In the genomic region with DNA sequence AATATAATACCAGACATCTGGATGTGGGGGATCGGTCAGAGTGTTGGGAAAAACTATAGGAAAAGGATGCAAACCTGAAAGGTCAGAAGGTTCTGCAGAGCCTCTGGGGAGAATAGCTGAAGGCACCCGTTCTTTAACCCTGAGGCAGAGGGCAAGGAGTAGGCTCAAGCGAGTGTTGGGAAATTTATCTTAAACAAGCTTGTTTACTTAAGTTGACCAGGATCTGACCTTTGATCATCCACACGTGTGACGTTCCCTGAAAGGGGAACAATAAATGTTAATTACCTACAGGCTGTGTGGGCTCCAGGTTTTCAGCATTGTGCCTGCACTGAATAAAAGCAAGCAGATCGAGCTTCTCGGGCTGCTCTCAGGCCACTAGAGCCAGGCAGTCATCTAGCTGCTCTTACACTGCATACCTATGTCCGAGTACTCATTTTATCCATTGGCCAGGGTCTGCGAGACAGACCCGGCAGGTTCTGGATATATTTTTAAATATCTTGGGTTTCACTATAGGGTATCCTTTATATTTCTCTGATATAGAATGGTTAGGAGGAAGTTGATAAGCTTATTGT, we compare ENCODE assay signal across 25 cellular contexts.
DNase-seq lines count a peak whose midpoint lies in the region; ATAC-seq and TF ChIP-seq lines count a peak whose summit lies in the region.
"Had no signal": no experiment of that assay in that cellular context is flagged by ENCODE, and none has a peak within 500 bp of the region (broad histone marks: within the 10 kb centered on the region; RNA-seq: fewer than 3 reads in every experiment).

No MANE protein-coding gene starts in this region.

- DNase-seq in LoVo (ENCODE audit: low spot score) (peak; percentile 25), left colon (peak; percentile 14 to 28), progenitor cell of endocrine pancreas (ENCODE audit: low spot score, unreplicated experiment) (no peak), mesendoderm (no peak), upper lobe of left lung (no peak), upper lobe of right lung (no peak)
- DNase-seq in stimulated activated effector memory CD8-positive, alpha-beta T cell treated with anti-CD3 and anti-CD28 coated beads, Interleukin-12 subunit alpha, Interleukin-12 subunit beta, amount 100 ng/mL, for 72 hours (ENCODE audit: low spot score in 2 of 2): no peak
- DNase-seq: activated CD4-positive, alpha-beta T cell treated with anti-CD3 and anti-CD28 coated beads for 48 hours; anterior cingulate cortex; CD4-positive, CD25-positive, alpha-beta regulatory T cell; GM23248; hypothalamus; mesenchymal stem cell; NCI-H1092 treated with DMSO at 0.1 percent for 48 hours; NCI-H1930; posterior cingulate gyrus; stimulated activated CD4-positive, alpha-beta T cell treated with anti-CD3 and anti-CD28 coated beads, Interleukin-4, amount 100 ng/mL, for 4 hours; T1000; WERI-Rb-1 had no signal

- H3K4me3 ChIP-seq in mesendoderm (ENCODE audit: low read length): no peak overlapping the region
- H3K4me3 ChIP-seq in upper lobe of left lung: no peak overlapping the region
- no peak overlapping the region for H3K4me3 ChIP-seq in upper lobe of right lung
- H3K4me3 ChIP-seq: breast epithelium, GM23248, K562 had no signal

- no peak overlapping the region for H3K4ac ChIP-seq in mesendoderm (ENCODE audit: low read depth, low read length)

- H3K79me1 ChIP-seq in mesendoderm (ENCODE audit: low read length): no peaks in the 10 kb centered on the region

- H3K4me2 ChIP-seq in mesendoderm (ENCODE audit: low read length): no peak overlapping the region

- no peak for TF ChIP-seq EP300 in upper lobe of left lung (IDR thresholded peaks at IDR 0.05)

- H3K56ac ChIP-seq in mesendoderm (ENCODE audit: low read length): no peak overlapping the region

- H3K27ac ChIP-seq in 22Rv1 (peak overlapping the region; percentile 10; the same call in 1 of the 2 replicates), mesendoderm (ENCODE audit: low read depth, low read length) (no peak overlapping the region), upper lobe of left lung (no peak overlapping the region), upper lobe of right lung (no peak overlapping the region)
- H3K27ac ChIP-seq: breast epithelium, GM23248, WERI-Rb-1 had no signal

- no peaks in the 10 kb centered on the region for H3K27me3 Mint-ChIP-seq in progenitor cell of endocrine pancreas
- H3K27me3 Mint-ChIP-seq: CD4-positive, CD25-positive, alpha-beta regulatory T cell had no signal

- H3K18ac ChIP-seq in mesendoderm (ENCODE audit: low read length): no peak overlapping the region

- WGBS in mesendoderm (ENCODE audit: extremely low coverage, insufficient coverage, low lambda C conversion rate): no CpG with 5 or more reads among the region's 10 CpGs
- 43 to 54% methylated on average over 10 of the region's 10 CpGs for WGBS in upper lobe of left lung, 2 donors

- peaks cover 10% of the 10 kb centered on the region for H3K4me1 Mint-ChIP-seq in progenitor cell of endocrine pancreas (ENCODE audit: low read depth)
- no peaks in the 10 kb centered on the region for H3K4me1 Mint-ChIP-seq in stimulated activated effector memory CD8-positive, alpha-beta T cell treated with anti-CD3 and anti-CD28 coated beads, Interleukin-12 subunit alpha, Interleukin-12 subunit beta, amount 100 ng/mL, for 72 hours
- H3K4me1 Mint-ChIP-seq: CD4-positive, CD25-positive, alpha-beta regulatory T cell had no signal

- ATAC-seq in left colon (peak; percentile 91), upper lobe of left lung (ENCODE audit: low FRiP score in 2 of 2) (no peak), upper lobe of right lung (no peak)
- no peak for ATAC-seq in stimulated activated effector memory CD8-positive, alpha-beta T cell treated with anti-CD3 and anti-CD28 coated beads, Interleukin-12 subunit alpha, Interleukin-12 subunit beta, amount 100 ng/mL, for 72 hours
- ATAC-seq: activated naive CD4-positive, alpha-beta T cell treated with anti-CD3 and anti-CD28 coated beads, Interleukin-2, amount 50 U/mL, for 72 hours; K562; sciatic nerve had no signal

- H2BK15ac ChIP-seq in mesendoderm (replicated peaks; ENCODE audit: low read depth): no peak overlapping the region

- TF ChIP-seq CTCF in 22Rv1 (IDR thresholded peaks at IDR 0.05): no peak
- no peak for TF ChIP-seq CTCF in progenitor cell of endocrine pancreas (IDR thresholded peaks at IDR 0.05; ENCODE audit: unreplicated experiment)
- no peak for TF ChIP-seq CTCF in upper lobe of left lung (IDR thresholded peaks at IDR 0.05)
- TF ChIP-seq CTCF in upper lobe of right lung (IDR thresholded peaks at IDR 0.05): no peak

- no peak overlapping the region for H4K8ac ChIP-seq in mesendoderm (ENCODE audit: low read depth, low read length)

- no peak overlapping the region for H3K9ac ChIP-seq in mesendoderm (ENCODE audit: low read length)
- H3K9ac ChIP-seq: GM23248 had no signal

- H3K36me3 ChIP-seq in mesendoderm (ENCODE audit: control insufficient read depth, insufficient read depth, low read length) (no peaks in the 10 kb centered on the region), upper lobe of left lung (no peaks in the 10 kb centered on the region), upper lobe of right lung (no peaks in the 10 kb centered on the region)
- H3K36me3 ChIP-seq: breast epithelium, WERI-Rb-1 had no signal

- H3K4me3 Mint-ChIP-seq in progenitor cell of endocrine pancreas (ENCODE audit: low read depth): peak overlapping the region; percentile 29
- no peak overlapping the region for H3K4me3 Mint-ChIP-seq in stimulated activated effector memory CD8-positive, alpha-beta T cell treated with anti-CD3 and anti-CD28 coated beads, Interleukin-12 subunit alpha, Interleukin-12 subunit beta, amount 100 ng/mL, for 72 hours
- H3K4me3 Mint-ChIP-seq: CD4-positive, CD25-positive, alpha-beta regulatory T cell had no signal

- H2BK120ac ChIP-seq in mesendoderm (ENCODE audit: low read depth, low read length): no peak overlapping the region

- no peak overlapping the region for H3K23ac ChIP-seq in mesendoderm (ENCODE audit: low read length)

- H3K9me3 ChIP-seq in upper lobe of left lung (peaks cover 0 to 13% (median 3%) of the 10 kb centered on the region in 4 donors), upper lobe of right lung (peaks cover 4% of the 10 kb centered on the region)

- H3K4me1 ChIP-seq in mesendoderm (ENCODE audit: control insufficient read depth, low read depth, low read length) (no peaks in the 10 kb centered on the region), upper lobe of left lung (no peaks in the 10 kb centered on the region), upper lobe of right lung (no peaks in the 10 kb centered on the region)
- H3K4me1 ChIP-seq: breast epithelium had no signal

- intact Hi-C loops in left colon (cut with DNase I, micrococcal nuclease): no loop called here
- intact Hi-C loops in upper lobe of right lung (cut with DNase I): no loop called here

- no peak overlapping the region for H2BK5ac ChIP-seq in mesendoderm (ENCODE audit: low read length)

- no peak overlapping the region for H2AK5ac ChIP-seq in mesendoderm (ENCODE audit: low read length)

- peak overlapping the region; percentile 79 for H3K27ac Mint-ChIP-seq in progenitor cell of endocrine pancreas
- no peak overlapping the region for H3K27ac Mint-ChIP-seq in stimulated activated effector memory CD8-positive, alpha-beta T cell treated with anti-CD3 and anti-CD28 coated beads, Interleukin-12 subunit alpha, Interleukin-12 subunit beta, amount 100 ng/mL, for 72 hours
- H3K27ac Mint-ChIP-seq: activated naive CD4-positive, alpha-beta T cell treated with anti-CD3 and anti-CD28 coated beads, Interleukin-2, amount 50 U/mL, for 72 hours; activated T-helper 2 cell treated with anti-CD3 and anti-CD28 coated beads, Interferon-gamma antibody, Interleukin-2, Interleukin-4, amounts not matched to agents 10 μg/mL and 5 μg/mL and 100 μg/mL, durations not matched to agents 14 hours and 24 hours and 36 hours; CD4-positive, CD25-positive, alpha-beta regulatory T cell had no signal

- H4K5ac ChIP-seq in mesendoderm (ENCODE audit: low read length): no peak overlapping the region

- H3K27me3 ChIP-seq in mesendoderm (ENCODE audit: insufficient read depth, low read length, poor library complexity) (no peaks in the 10 kb centered on the region), upper lobe of left lung (no peaks in the 10 kb centered on the region), upper lobe of right lung (no peaks in the 10 kb centered on the region)
- H3K27me3 ChIP-seq: breast epithelium had no signal

- TF ChIP-seq POLR2A in upper lobe of left lung (IDR thresholded peaks at IDR 0.05): no peak

- peaks cover 5% of the 10 kb centered on the region for H3K36me3 Mint-ChIP-seq in progenitor cell of endocrine pancreas (ENCODE audit: insufficient read depth)
- H3K36me3 Mint-ChIP-seq in stimulated activated effector memory CD8-positive, alpha-beta T cell treated with anti-CD3 and anti-CD28 coated beads, Interleukin-12 subunit alpha, Interleukin-12 subunit beta, amount 100 ng/mL, for 72 hours: no peaks in the 10 kb centered on the region
- H3K36me3 Mint-ChIP-seq: activated naive CD4-positive, alpha-beta T cell treated with anti-CD3 and anti-CD28 coated beads, Interleukin-2, amount 50 U/mL, for 72 hours; CD4-positive, CD25-positive, alpha-beta regulatory T cell had no signal

- H3K9me3 Mint-ChIP-seq in progenitor cell of endocrine pancreas (ENCODE audit: low read depth): peaks cover 13% of the 10 kb centered on the region
- H3K9me3 Mint-ChIP-seq in stimulated activated effector memory CD8-positive, alpha-beta T cell treated with anti-CD3 and anti-CD28 coated beads, Interleukin-12 subunit alpha, Interleukin-12 subunit beta, amount 100 ng/mL, for 72 hours: peaks cover 6% of the 10 kb centered on the region

- no peaks in the 10 kb centered on the region for H3K79me2 ChIP-seq in mesendoderm (ENCODE audit: control insufficient read depth, insufficient read depth, low read length)

Comparison
In these comparisons a context has a peak if more than half of its experiments do, and no peak if none do; other contexts are left out.
1. DNase-seq: peak in LoVo (single experiment) and left colon (2 of 2); none in progenitor cell of endocrine pancreas (single experiment), stimulated activated effector memory CD8-positive, alpha-beta T cell treated with anti-CD3 and anti-CD28 coated beads, Interleukin-12 subunit alpha, Interleukin-12 subunit beta, amount 100 ng/mL, for 72 hours (0 of 2), mesendoderm (single experiment), upper lobe of left lung (0 of 2) and upper lobe of right lung (single experiment).